27 cellular contexts compared by ENCODE assay signal in the genomic region with DNA sequence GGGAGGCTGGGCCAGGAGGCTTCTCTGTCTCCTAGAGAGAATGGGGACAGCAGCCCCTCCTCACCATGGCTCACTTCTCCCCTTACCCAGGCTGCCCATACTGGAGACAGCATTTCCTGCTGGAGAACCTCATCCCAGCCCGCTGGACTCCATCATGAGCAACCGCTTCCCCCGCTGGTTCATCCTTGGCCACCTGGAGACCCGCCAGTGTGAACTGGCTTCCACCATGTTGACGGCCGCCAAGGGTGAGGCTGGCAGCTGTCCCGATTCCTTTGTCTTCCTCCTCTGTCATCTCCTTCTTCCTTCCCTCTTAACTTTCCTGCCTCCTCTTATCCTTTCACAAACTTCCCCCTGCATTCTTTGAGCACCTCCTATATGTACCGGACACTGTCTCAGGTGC. TPM values are rescaled to one million over a fixed set of nuclear protein-coding genes. Genes with fewer than 3 reads are reported as not detected.
DNase-seq lines count a peak whose midpoint lies in the region; ATAC-seq and TF ChIP-seq lines count a peak whose summit lies in the region.
"Had no signal": no experiment of that assay in that cellular context is flagged by ENCODE, and none has a peak within 500 bp of the region (broad histone marks: within the 10 kb centered on the region; RNA-seq: fewer than 3 reads in every experiment).

No MANE protein-coding gene starts in this region.

- no peaks in the 10 kb centered on the region for H3K9me3 Mint-ChIP-seq in activated naive CD8-positive, alpha-beta T cell treated with anti-CD3 and anti-CD28 coated beads, Interleukin-2, amount 10 ng/mL, durations not matched to agents 7 days and 5 days
- H3K9me3 Mint-ChIP-seq in activated naive CD8-positive, alpha-beta T cell treated with anti-CD3 and anti-CD28 coated beads, Interleukin-2, amount 50 U/mL, for 24 hours = no peaks in the 10 kb centered on the region
- H3K9me3 Mint-ChIP-seq in nephron progenitor cell = no peaks in the 10 kb centered on the region
- no peaks in the 10 kb centered on the region for H3K9me3 Mint-ChIP-seq in activated CD8-positive, alpha-beta T cell treated with anti-CD3 and anti-CD28 coated beads for 36 hours
- H3K9me3 Mint-ChIP-seq: GM23338; stimulated activated naive CD8-positive, alpha-beta T cell treated with anti-CD3 and anti-CD28 coated beads, Interleukin-15, Interleukin-2, amounts not matched to agents 100 ng/mL and 50 ng/mL, for 24 hours had no signal

- DNase-seq in activated naive CD8-positive, alpha-beta T cell treated with anti-CD3 and anti-CD28 coated beads, Interleukin-2, amount 10 ng/mL, durations not matched to agents 7 days and 5 days = no peak
- DNase-seq in activated naive CD8-positive, alpha-beta T cell treated with anti-CD3 and anti-CD28 coated beads, Interleukin-2, amount 50 U/mL, for 24 hours = no peak
- DNase-seq in esophagus muscularis mucosa (ENCODE audit: extremely low spot score) (no peak), nephron progenitor cell (no peak), GM13976 (ENCODE audit: low spot score) (no peak), left lobe of liver (ENCODE audit: low spot score) (no peak)
- no peak for DNase-seq in activated CD8-positive, alpha-beta T cell treated with anti-CD3 and anti-CD28 coated beads for 36 hours
- DNase-seq: activated CD4-positive, alpha-beta T cell treated with anti-CD3 and anti-CD28 coated beads for 48 hours; activated CD8-positive, alpha-beta memory T cell treated with anti-CD3 and anti-CD28 coated beads, Interleukin-2, amount 50 U/mL, for 48 hours; activated gamma-delta T cell treated with Interleukin-2 at 50 U/mL for 16 hours; COR-L47; NCI-H1105 treated with DMSO at 0.1 percent for 48 hours; NCI-H2081 treated with DMSO at 0.1 percent for 48 hours; OCI-M1; SHP77 treated with DMSO at 0.1 percent for 48 hours; stimulated activated CD4-positive, alpha-beta T cell treated with anti-CD3 and anti-CD28 coated beads, Interleukin-4, amount 100 ng/mL, for 1 hour; T-helper 1 cell had no signal

- H3K36me3 Mint-ChIP-seq in activated naive CD8-positive, alpha-beta T cell treated with anti-CD3 and anti-CD28 coated beads, Interleukin-2, amount 10 ng/mL, durations not matched to agents 7 days and 5 days = peaks cover 10% of the 10 kb centered on the region
- H3K36me3 Mint-ChIP-seq in activated naive CD8-positive, alpha-beta T cell treated with anti-CD3 and anti-CD28 coated beads, Interleukin-2, amount 50 U/mL, for 24 hours (ENCODE audit: low read depth) = peaks cover 2% of the 10 kb centered on the region
- H3K36me3 Mint-ChIP-seq in nephron progenitor cell (ENCODE audit: low read depth) = peaks cover 55% of the 10 kb centered on the region
- peaks cover 8% of the 10 kb centered on the region for H3K36me3 Mint-ChIP-seq in activated CD8-positive, alpha-beta T cell treated with anti-CD3 and anti-CD28 coated beads for 36 hours (ENCODE audit: low read depth)

- POLR2A ChIA-PET in activated naive CD8-positive, alpha-beta T cell treated with anti-CD3 and anti-CD28 coated beads, Interleukin-2, amount 10 ng/mL, durations not matched to agents 7 days and 5 days (lab: Charles Lee) = no interaction called here
- POLR2A ChIA-PET in activated CD8-positive, alpha-beta T cell treated with anti-CD3 and anti-CD28 coated beads for 36 hours (lab: Charles Lee) = no interaction called here

- TF ChIP-seq CTCF in esophagus muscularis mucosa (IDR thresholded peaks at IDR 0.05) (no peak), nephron progenitor cell (IDR thresholded peaks at IDR 0.05) (no peak), GM13976 (IDR thresholded peaks at IDR 0.05; ENCODE audit: borderline replicate concordance, control extremely low read depth, extremely low read depth, insufficient read depth, missing control alignments) (no peak)
- TF ChIP-seq CTCF in activated CD8-positive, alpha-beta T cell treated with anti-CD3 and anti-CD28 coated beads for 36 hours (IDR thresholded peaks at IDR 0.05) = no peak

- H3K27ac ChIP-seq in esophagus muscularis mucosa (replicated peaks in 1 of 4) = peak overlapping the region; percentile 45 to 58 (median 52)
- H3K27ac ChIP-seq: A549, cardiac muscle cell, HL-60 had no signal

- no peak overlapping the region for H3K4me3 ChIP-seq in esophagus muscularis mucosa
- H3K4me3 ChIP-seq: A549, cardiac muscle cell, GM23338 had no signal

- no peaks in the 10 kb centered on the region for H3K27me3 ChIP-seq in esophagus muscularis mucosa
- H3K27me3 ChIP-seq: cardiac muscle cell had no signal

- peaks cover 4% of the 10 kb centered on the region for H3K4me1 Mint-ChIP-seq in activated naive CD8-positive, alpha-beta T cell treated with anti-CD3 and anti-CD28 coated beads, Interleukin-2, amount 10 ng/mL, durations not matched to agents 7 days and 5 days
- H3K4me1 Mint-ChIP-seq in activated naive CD8-positive, alpha-beta T cell treated with anti-CD3 and anti-CD28 coated beads, Interleukin-2, amount 50 U/mL, for 24 hours = no peaks in the 10 kb centered on the region
- H3K4me1 Mint-ChIP-seq in nephron progenitor cell = peaks cover 29% of the 10 kb centered on the region
- H3K4me1 Mint-ChIP-seq in activated CD8-positive, alpha-beta T cell treated with anti-CD3 and anti-CD28 coated beads for 36 hours (ENCODE audit: low read depth) = peaks cover 2% of the 10 kb centered on the region

- 62% methylated on average over 8 of the region's 8 CpGs for WGBS in esophagus muscularis mucosa

- H3K4me3 Mint-ChIP-seq in activated naive CD8-positive, alpha-beta T cell treated with anti-CD3 and anti-CD28 coated beads, Interleukin-2, amount 10 ng/mL, durations not matched to agents 7 days and 5 days = no peak overlapping the region
- H3K4me3 Mint-ChIP-seq in activated naive CD8-positive, alpha-beta T cell treated with anti-CD3 and anti-CD28 coated beads, Interleukin-2, amount 50 U/mL, for 24 hours = no peak overlapping the region
- no peak overlapping the region for H3K4me3 Mint-ChIP-seq in nephron progenitor cell
- H3K4me3 Mint-ChIP-seq in activated CD8-positive, alpha-beta T cell treated with anti-CD3 and anti-CD28 coated beads for 36 hours = no peak overlapping the region
- H3K4me3 Mint-ChIP-seq: B cell; GM23338; stimulated activated naive CD8-positive, alpha-beta T cell treated with anti-CD3 and anti-CD28 coated beads, Interleukin-15, Interleukin-2, amounts not matched to agents 100 ng/mL and 50 ng/mL, for 24 hours had no signal

- TF ChIP-seq POLR2A in esophagus muscularis mucosa (IDR thresholded peaks at IDR 0.05; ENCODE audit: low read depth) = no peak

- intact Hi-C loops in esophagus muscularis mucosa (cut with DNase I) = no loop called here
- intact Hi-C loops in activated CD8-positive, alpha-beta T cell treated with anti-CD3 and anti-CD28 coated beads for 36 hours (cut with micrococcal nuclease) = no loop called here

- no peak for TF ChIP-seq EP300 in esophagus muscularis mucosa (IDR thresholded peaks at IDR 0.05)

- H3K9me3 ChIP-seq in esophagus muscularis mucosa = no peaks in the 10 kb centered on the region
- H3K9me3 ChIP-seq: A549 had no signal

- CTCF ChIA-PET in activated CD8-positive, alpha-beta T cell treated with anti-CD3 and anti-CD28 coated beads for 36 hours (lab: Charles Lee) = no interaction called here

- no peak for ATAC-seq in activated naive CD8-positive, alpha-beta T cell treated with anti-CD3 and anti-CD28 coated beads, Interleukin-2, amount 10 ng/mL, durations not matched to agents 7 days and 5 days (ENCODE audit: low read depth)
- no peak for ATAC-seq in activated naive CD8-positive, alpha-beta T cell treated with anti-CD3 and anti-CD28 coated beads, Interleukin-2, amount 50 U/mL, for 24 hours
- no peak for ATAC-seq in activated CD8-positive, alpha-beta T cell treated with anti-CD3 and anti-CD28 coated beads for 36 hours
- ATAC-seq in left lobe of liver (no peak), HG02840 (IDR thresholded peaks at IDR 0.05; ENCODE audit: low FRiP score, unreplicated experiment) (no peak)
- ATAC-seq: A549, GM23338 had no signal

- peaks cover 0 to 26% (median 19%) of the 10 kb centered on the region in 4 donors for H3K4me1 ChIP-seq in esophagus muscularis mucosa

- H3K27me3 Mint-ChIP-seq in activated naive CD8-positive, alpha-beta T cell treated with anti-CD3 and anti-CD28 coated beads, Interleukin-2, amount 10 ng/mL, durations not matched to agents 7 days and 5 days = no peaks in the 10 kb centered on the region
- H3K27me3 Mint-ChIP-seq in activated naive CD8-positive, alpha-beta T cell treated with anti-CD3 and anti-CD28 coated beads, Interleukin-2, amount 50 U/mL, for 24 hours = no peaks in the 10 kb centered on the region
- peaks cover 4% of the 10 kb centered on the region for H3K27me3 Mint-ChIP-seq in nephron progenitor cell (ENCODE audit: low read depth, poor library complexity)
- H3K27me3 Mint-ChIP-seq in activated CD8-positive, alpha-beta T cell treated with anti-CD3 and anti-CD28 coated beads for 36 hours = no peaks in the 10 kb centered on the region
- H3K27me3 Mint-ChIP-seq: B cell; stimulated activated naive CD8-positive, alpha-beta T cell treated with anti-CD3 and anti-CD28 coated beads, Interleukin-15, Interleukin-2, amounts not matched to agents 100 ng/mL and 50 ng/mL, for 24 hours had no signal

- in situ Hi-C loops in GM13976 (cut with MboI; ENCODE audit: low sequenced_read_pairs, unreplicated experiment) = no loop called here

- peaks cover 4 to 32% (median 14%) of the 10 kb centered on the region in 4 donors for H3K36me3 ChIP-seq in esophagus muscularis mucosa

- H3K27ac Mint-ChIP-seq in activated naive CD8-positive, alpha-beta T cell treated with anti-CD3 and anti-CD28 coated beads, Interleukin-2, amount 10 ng/mL, durations not matched to agents 7 days and 5 days = peak overlapping the region; percentile 7
- H3K27ac Mint-ChIP-seq in activated naive CD8-positive, alpha-beta T cell treated with anti-CD3 and anti-CD28 coated beads, Interleukin-2, amount 50 U/mL, for 24 hours = no peak overlapping the region
- peak overlapping the region; percentile 70 for H3K27ac Mint-ChIP-seq in nephron progenitor cell
- H3K27ac Mint-ChIP-seq in activated CD8-positive, alpha-beta T cell treated with anti-CD3 and anti-CD28 coated beads for 36 hours = no peak overlapping the region
- H3K27ac Mint-ChIP-seq: B cell, GM23338 had no signal

RNA-seq across cellular contexts. Expression of a gene that starts 28.0 kb away (rescaled TPM):
- 1 to 10 TPM; 9.6 to 9.9 TPM for total RNA-seq in activated naive CD8-positive, alpha-beta T cell treated with anti-CD3 and anti-CD28 coated beads, Interleukin-2, amount 10 ng/mL, durations not matched to agents 7 days and 5 days
- total RNA-seq in esophagus muscularis mucosa (10 to 100 TPM in 1 of 4 donors, 1 to 10 TPM in 3; 5.3 to 11.6 (median 7.8) TPM), left lobe of liver (1.5 TPM)
- total RNA-seq in activated CD8-positive, alpha-beta T cell treated with anti-CD3 and anti-CD28 coated beads for 36 hours = 1 to 10 TPM; 6.6 to 6.8 TPM

RNA-seq across cellular contexts. Expression of a gene that starts 49.0 kb away (rescaled TPM):
- total RNA-seq in activated naive CD8-positive, alpha-beta T cell treated with anti-CD3 and anti-CD28 coated beads, Interleukin-2, amount 10 ng/mL, durations not matched to agents 7 days and 5 days = 10 to 100 TPM; 85.2 to 88.1 TPM
- total RNA-seq in esophagus muscularis mucosa (100 to 1,000 TPM in 2 of 4 donors, 10 to 100 TPM in 2; 87.4 to 168 (median 104) TPM), left lobe of liver (35.6 TPM)
- 100 to 1,000 TPM; 120 to 128 TPM for total RNA-seq in activated CD8-positive, alpha-beta T cell treated with anti-CD3 and anti-CD28 coated beads for 36 hours

RNA-seq across cellular contexts. Expression of a gene that starts 53.7 kb away (rescaled TPM):
- 1 to 10 TPM in 1 of 2 experiments, not detected in 1; 2.3 TPM for total RNA-seq in activated naive CD8-positive, alpha-beta T cell treated with anti-CD3 and anti-CD28 coated beads, Interleukin-2, amount 10 ng/mL, durations not matched to agents 7 days and 5 days
- total RNA-seq in esophagus muscularis mucosa = not detected
- total RNA-seq in activated CD8-positive, alpha-beta T cell treated with anti-CD3 and anti-CD28 coated beads for 36 hours = 1 to 10 TPM in 1 of 2 experiments, under 1 TPM in 1; 0.56 to 1.3 TPM
- not detected for total RNA-seq in left lobe of liver
- total RNA-seq: B cell, dermis microvascular lymphatic vessel endothelial cell, fibroblast of villous mesenchyme, GM23338, liver had no signal

RNA-seq across cellular contexts. Expression of a gene that starts 58.9 kb away (rescaled TPM):
- total RNA-seq in activated naive CD8-positive, alpha-beta T cell treated with anti-CD3 and anti-CD28 coated beads, Interleukin-2, amount 10 ng/mL, durations not matched to agents 7 days and 5 days = 10 to 100 TPM; 63.5 to 65.3 TPM
- total RNA-seq in esophagus muscularis mucosa (10 to 100 TPM; 28.2 to 60.2 (median 38.5) TPM), left lobe of liver (32.2 TPM)
- total RNA-seq in activated CD8-positive, alpha-beta T cell treated with anti-CD3 and anti-CD28 coated beads for 36 hours = 10 to 100 TPM; 37.1 to 40.8 TPM

Comparison
In these comparisons a context has a peak if more than half of its experiments do, and no peak if none do; other contexts are left out.
1. H3K27ac Mint-ChIP-seq: peak in activated naive CD8-positive, alpha-beta T cell treated with anti-CD3 and anti-CD28 coated beads, Interleukin-2, amount 10 ng/mL, durations not matched to agents 7 days and 5 days (single experiment) and nephron progenitor cell (single experiment); none in activated naive CD8-positive, alpha-beta T cell treated with anti-CD3 and anti-CD28 coated beads, Interleukin-2, amount 50 U/mL, for 24 hours (single experiment) and activated CD8-positive, alpha-beta T cell treated with anti-CD3 and anti-CD28 coated beads for 36 hours (single experiment).